Comparison of ENCODE assay signal across 17 cellular contexts in the genomic region with DNA sequence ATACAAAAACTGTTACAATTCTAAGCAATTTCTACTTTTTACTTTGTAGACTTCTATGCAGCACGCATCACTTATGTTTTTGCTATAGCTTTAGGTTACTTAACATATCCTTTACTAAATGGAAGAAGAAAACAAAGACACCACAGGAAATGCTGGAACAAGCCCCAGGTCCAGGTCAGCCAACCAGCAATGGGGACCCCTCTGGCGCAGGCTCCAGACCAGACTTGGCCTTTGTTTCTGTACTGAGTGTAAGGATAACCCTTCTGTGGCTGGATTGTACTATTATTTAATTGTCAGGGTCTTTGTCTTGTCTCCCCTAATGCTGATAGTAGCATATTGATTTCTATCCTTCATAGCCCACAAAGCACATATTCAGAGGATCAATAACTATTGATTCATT. TPM values are rescaled to one million over a fixed set of nuclear protein-coding genes. Genes with fewer than 3 reads are reported as not detected.
A peak's percentile ranks its signal among the peaks of the same experiment; 100 is the strongest.
DNase-seq lines count a peak whose midpoint lies in the region; ATAC-seq and TF ChIP-seq lines count a peak whose summit lies in the region.
"Had no signal": no experiment of that assay in that cellular context is flagged by ENCODE, and none has a peak within 500 bp of the region (broad histone marks: within the 10 kb centered on the region; RNA-seq: fewer than 3 reads in every experiment).

No MANE protein-coding gene starts in this region.

- H4K20me1 ChIP-seq in OCI-LY7 (ENCODE audit: insufficient read depth, low read length), result no peaks in the 10 kb centered on the region; the same call in 1 of the 2 replicates

- TSS peak; percentile 46 for BruUV-seq in OCI-LY7 (replicated peaks; lab: Mats Ljungman, UMichigan)

- intact Hi-C loops in OCI-LY7 (cut with micrococcal nuclease; ENCODE audit: unreplicated experiment), result no loop called here
- intact Hi-C loops in psoas muscle (cut with DNase I), result no loop called here

- H3K9me2 ChIP-seq in OCI-LY7 (ENCODE audit: insufficient read depth, low read length), result no peaks in the 10 kb centered on the region

- ATAC-seq in psoas muscle (no peak), esophagus mucosa (no peak), HG03095 (IDR thresholded peaks at IDR 0.05; ENCODE audit: unreplicated experiment) (no peak)
- ATAC-seq: SK-N-SH treated with all-trans-retinoic acid at 6 μM for 48 hours had no signal

- H3K27ac ChIP-seq in OCI-LY7 (ENCODE audit: low read depth, low read length, poor library complexity, severe bottlenecking) (no peak overlapping the region), caudate nucleus (ENCODE audit: low read depth, low read length) (peak overlapping the region; percentile 64), psoas muscle (peak overlapping the region; percentile 21)
- H3K27ac ChIP-seq: cardiac muscle cell, GM23248 had no signal

- H3K4me3 ChIP-seq in OCI-LY7 (ENCODE audit: low read depth, low read length, poor library complexity, severe bottlenecking), result no peak overlapping the region
- no peak overlapping the region for H3K4me3 ChIP-seq in psoas muscle
- H3K4me3 ChIP-seq: cardiac muscle cell, GM23248 had no signal

- POLR2A ChIA-PET in OCI-LY7 (lab: Charles Lee), result interaction anchor here (0.8 kb wide), 1 partner anchor 10 kb away, joined by 3 read pairs; no protein-coding TSS in a partner anchor

- peak; percentile 43 for DNase-seq in activated CD8-positive, alpha-beta memory T cell treated with anti-CD3 and anti-CD28 coated beads for 24 hours
- no peak for DNase-seq in activated CD8-positive, alpha-beta memory T cell treated with anti-CD3 and anti-CD28 coated beads, Interleukin-2, amount 50 U/mL, for 4 hours
- DNase-seq in OCI-LY7 (ENCODE audit: low spot score), result no peak
- DNase-seq in caudate nucleus (lab: John Stamatoyannopoulos, UW), result no peak
- no peak for DNase-seq in psoas muscle
- DNase-seq in stimulated activated CD4-positive, alpha-beta T cell treated with anti-CD3 and anti-CD28 coated beads, Interleukin-4, amount 100 ng/mL, for 24 hours, result no peak
- DNase-seq: ACHN; activated CD4-positive, CD25-positive, alpha-beta regulatory T cell; activated gamma-delta T cell; GM23248; NCI-H1694; occipital lobe; stimulated activated naive CD4-positive, alpha-beta T cell had no signal

- WGBS in psoas muscle, 3 donors, result 64 to 76% (median 68%) methylated on average over 2 of the region's 2 CpGs

- no peak overlapping the region for H2AFZ ChIP-seq in OCI-LY7 (ENCODE audit: low read length)
- H2AFZ ChIP-seq: GM23248 had no signal

- H3K9me3 ChIP-seq in OCI-LY7 (ENCODE audit: low read length) (no peaks in the 10 kb centered on the region), psoas muscle (no peaks in the 10 kb centered on the region)

- H3K36me3 ChIP-seq in OCI-LY7 (ENCODE audit: insufficient read depth, low read length), result no peaks in the 10 kb centered on the region
- no peaks in the 10 kb centered on the region for H3K36me3 ChIP-seq in psoas muscle (ENCODE audit: insufficient read depth in 1 of 2, low read depth in 1 of 2)
- H3K36me3 ChIP-seq: cardiac muscle cell had no signal

- H3K27me3 ChIP-seq in psoas muscle (ENCODE audit: insufficient read depth in 3 of 3, low read length in 2 of 3), result no peaks in the 10 kb centered on the region
- H3K27me3 ChIP-seq: cardiac muscle cell had no signal

- CTCF ChIA-PET in OCI-LY7 (lab: Charles Lee; ENCODE audit: unreplicated experiment), result no interaction called here

- no peak overlapping the region for H3K4me2 ChIP-seq in OCI-LY7 (ENCODE audit: low read length)

- peaks cover 40% of the 10 kb centered on the region for H3K4me1 ChIP-seq in OCI-LY7 (ENCODE audit: insufficient read depth, low read length, poor library complexity, severe bottlenecking)
- H3K4me1 ChIP-seq in psoas muscle, result peaks cover 41% of the 10 kb centered on the region

- no peak for TF ChIP-seq CTCF in OCI-LY7 (conservative IDR thresholded peaks at IDR 0.05; ENCODE audit: low read length)
- no peak for TF ChIP-seq CTCF in psoas muscle (IDR thresholded peaks at IDR 0.05)

- H3K79me2 ChIP-seq in OCI-LY7 (ENCODE audit: insufficient read depth, low read depth, low read length), result peaks cover 27% of the 10 kb centered on the region; the same call in 1 of the 2 replicates

RNA-seq across cellular contexts. Expression of a gene that starts 4.2 kb away (rescaled TPM):
- 28.5 and 33.7 TPM in 2 replicates for total RNA-seq in OCI-LY7 (2014; rRNA removed; shearing (Covaris generic))
- total RNA-seq in OCI-LY7 (2022), result 52.8 and 60.5 TPM in 2 replicates
- 100 to 1,000 TPM in 1 of 4 donors, 10 to 100 TPM in 3; 32.1 to 111 (median 63.6) TPM for total RNA-seq in psoas muscle
- 10 to 100 TPM in 2 of 3 donors, 1 to 10 TPM in 1; 9.3 to 26.8 (median 22.3) TPM for polyA plus RNA-seq in psoas muscle
- 30.4 TPM for total RNA-seq in esophagus mucosa
